ENCODE assay signal across 28 cellular contexts in the genomic region with DNA sequence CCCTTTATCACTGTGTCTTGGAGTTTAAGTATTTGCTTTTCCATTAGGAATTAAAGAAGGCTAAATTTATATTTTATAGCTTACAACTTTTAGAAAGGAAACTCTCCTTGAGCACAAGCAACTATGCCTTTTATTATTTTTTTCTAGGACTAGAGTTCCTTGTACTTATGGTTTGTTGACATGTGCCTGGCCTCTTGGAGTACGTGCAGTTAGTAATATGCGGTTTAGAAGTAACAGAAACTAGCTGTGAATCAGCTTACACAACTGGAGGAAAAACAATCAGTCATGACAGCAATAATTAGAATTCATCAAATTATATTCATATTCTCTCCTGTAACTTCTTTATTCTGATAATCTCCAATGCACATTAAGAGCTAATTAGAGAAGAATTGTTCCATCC.
"Had no signal": no experiment of that assay in that cellular context is flagged by ENCODE, and none has a peak within 500 bp of the region (broad histone marks: within the 10 kb centered on the region; RNA-seq: fewer than 3 reads in every experiment).

No MANE protein-coding gene starts in this region.

- H3K4me3 Mint-ChIP-seq: activated CD4-positive, alpha-beta memory T cell treated with anti-CD3 and anti-CD28 coated beads for 36 hours; activated CD4-positive, alpha-beta T cell treated with anti-CD3 and anti-CD28 coated beads, Interleukin-2, amount 10 ng/mL, durations not matched to agents 7 days and 5 days; activated naive CD4-positive, alpha-beta T cell treated with anti-CD3 and anti-CD28 coated beads, Interleukin-2, amount 10 ng/mL, durations not matched to agents 7 days and 5 days; activated naive CD8-positive, alpha-beta T cell treated with anti-CD3 and anti-CD28 coated beads for 36 hours; activated T-helper 17 cell treated with anti-CD3 and anti-CD28 coated beads, Interleukin-2, amount 50 U/mL, for 72 hours; central memory CD8-positive, alpha-beta T cell; T-helper 1 cell treated with Interleukin-12 subunit alpha and Interleukin-12 subunit beta and Interleukin-4 antibody, amounts not matched to agents 30 μg/mL and 1 μg/mL, for 36 hours; WTC11 had no signal

- H3K9me3 ChIP-seq: breast epithelium, Peyer's patch, SJSA1 had no signal

- H3K4me3 ChIP-seq: breast epithelium, K562, Peyer's patch, SJSA1 had no signal

- H3K4me1 ChIP-seq: breast epithelium, Peyer's patch, SJSA1 had no signal

- H3K27ac ChIP-seq: breast epithelium, Peyer's patch, SJSA1 had no signal

- H3K27ac Mint-ChIP-seq: activated CD4-positive, alpha-beta memory T cell treated with anti-CD3 and anti-CD28 coated beads for 36 hours; activated CD4-positive, alpha-beta T cell treated with anti-CD3 and anti-CD28 coated beads, Interleukin-2, amount 10 ng/mL, durations not matched to agents 7 days and 5 days; activated naive CD4-positive, alpha-beta T cell treated with anti-CD3 and anti-CD28 coated beads, Interleukin-2, amount 10 ng/mL, durations not matched to agents 7 days and 5 days; activated naive CD8-positive, alpha-beta T cell treated with anti-CD3 and anti-CD28 coated beads for 36 hours; activated T-helper 17 cell treated with anti-CD3 and anti-CD28 coated beads, Interleukin-2, amount 50 U/mL, for 72 hours; T-helper 1 cell treated with Interleukin-12 subunit alpha and Interleukin-12 subunit beta and Interleukin-4 antibody, amounts not matched to agents 30 μg/mL and 1 μg/mL, for 36 hours; WTC11 had no signal

- H3K4me1 Mint-ChIP-seq: activated CD4-positive, alpha-beta T cell treated with anti-CD3 and anti-CD28 coated beads, Interleukin-2, amount 10 ng/mL, durations not matched to agents 7 days and 5 days; activated naive CD4-positive, alpha-beta T cell treated with anti-CD3 and anti-CD28 coated beads, Interleukin-2, amount 10 ng/mL, durations not matched to agents 7 days and 5 days; activated T-helper 17 cell treated with anti-CD3 and anti-CD28 coated beads, Interleukin-2, amount 50 U/mL, for 72 hours; central memory CD8-positive, alpha-beta T cell had no signal

- H3K9me3 Mint-ChIP-seq: activated CD4-positive, alpha-beta memory T cell treated with anti-CD3 and anti-CD28 coated beads for 36 hours; activated naive CD8-positive, alpha-beta T cell treated with anti-CD3 and anti-CD28 coated beads for 36 hours; activated T-helper 17 cell treated with anti-CD3 and anti-CD28 coated beads, Interleukin-2, amount 50 U/mL, for 72 hours; central memory CD8-positive, alpha-beta T cell; T-helper 1 cell treated with Interleukin-12 subunit alpha and Interleukin-12 subunit beta and Interleukin-4 antibody, amounts not matched to agents 30 μg/mL and 1 μg/mL, for 36 hours; WTC11 had no signal

- ATAC-seq: activated T-helper 17 cell treated with anti-CD3 and anti-CD28 coated beads, Interleukin-2, amount 50 U/mL, for 72 hours; K562; SK-N-SH treated with all-trans-retinoic acid at 6 μM for 48 hours; WTC11 had no signal

- H3K27me3 Mint-ChIP-seq: activated CD4-positive, alpha-beta memory T cell treated with anti-CD3 and anti-CD28 coated beads for 36 hours; activated CD4-positive, alpha-beta T cell treated with anti-CD3 and anti-CD28 coated beads, Interleukin-2, amount 10 ng/mL, durations not matched to agents 7 days and 5 days; activated naive CD4-positive, alpha-beta T cell treated with anti-CD3 and anti-CD28 coated beads, Interleukin-2, amount 10 ng/mL, durations not matched to agents 7 days and 5 days; activated naive CD8-positive, alpha-beta T cell treated with anti-CD3 and anti-CD28 coated beads for 36 hours; activated T-helper 17 cell treated with anti-CD3 and anti-CD28 coated beads, Interleukin-2, amount 50 U/mL, for 72 hours had no signal

- H3K27me3 ChIP-seq: breast epithelium, Peyer's patch, SJSA1 had no signal

- H3K36me3 ChIP-seq: breast epithelium, Peyer's patch, SJSA1 had no signal

- DNase-seq: activated CD4-positive, alpha-beta memory T cell treated with anti-CD3 and anti-CD28 coated beads for 36 hours; activated CD4-positive, alpha-beta T cell treated with anti-CD3 and anti-CD28 coated beads, Interleukin-2, amount 10 ng/mL, durations not matched to agents 7 days and 5 days; activated CD4-positive, CD25-positive, alpha-beta regulatory T cell treated with anti-CD3 and anti-CD28 coated beads, Interleukin-2, amount 50 U/mL, for 72 hours; activated CD8-positive, alpha-beta memory T cell treated with anti-CD3 and anti-CD28 coated beads for 24 hours; activated gamma-delta T cell; activated naive CD4-positive, alpha-beta T cell treated with anti-CD3 and anti-CD28 coated beads, Interleukin-2, amount 10 ng/mL, durations not matched to agents 7 days and 5 days; activated naive CD8-positive, alpha-beta T cell treated with anti-CD3 and anti-CD28 coated beads for 36 hours; activated T-cell treated with anti-CD3 and anti-CD28 coated beads for 4 hours; activated T-cell treated with anti-CD3 and anti-CD28 coated beads, Interleukin-2, amount 50 U/mL, for 48 hours; anterior cingulate cortex; Karpas-422; NCI-H1092; NCI-H1417; NCI-H1930; NCI-H2171 treated with DMSO at 0.1 percent for 48 hours; NCI-H226; NCI-H524; Peyer's patch; SHP77; SW 1271 had no signal

- H3K36me3 Mint-ChIP-seq: activated CD4-positive, alpha-beta memory T cell treated with anti-CD3 and anti-CD28 coated beads for 36 hours; activated naive CD4-positive, alpha-beta T cell treated with anti-CD3 and anti-CD28 coated beads, Interleukin-2, amount 10 ng/mL, durations not matched to agents 7 days and 5 days; activated naive CD8-positive, alpha-beta T cell treated with anti-CD3 and anti-CD28 coated beads for 36 hours; WTC11 had no signal
